12 cellular contexts compared by ENCODE assay signal in genomic region chr4:56787380-56787779, GRCh38. TPM values are rescaled to one million over a fixed set of nuclear protein-coding genes. Genes with fewer than 3 reads are reported as not detected.
A peak's percentile ranks its signal among the peaks of the same experiment; 100 is the strongest.
DNase-seq lines count a peak whose midpoint lies in the region; ATAC-seq, FAIRE-seq and TF ChIP-seq lines count a peak whose summit lies in the region.
"Had no signal": no experiment of that assay in that cellular context is flagged by ENCODE, and none has a peak within 500 bp of the region (broad histone marks: within the 10 kb centered on the region; RNA-seq: fewer than 3 reads in every experiment).

No MANE protein-coding gene starts in this region.

- no peak overlapping the region for H3K14ac ChIP-seq in neuronal stem cell (ENCODE audit: low read length)

- no peak overlapping the region for H2BK12ac ChIP-seq in neuronal stem cell (ENCODE audit: low read length)

- H3K23ac ChIP-seq in neuronal stem cell (ENCODE audit: low read depth, low read length, poor library complexity) = no peak overlapping the region

- peaks cover 18% of the 10 kb centered on the region for H3K4me1 Mint-ChIP-seq in Caco-2 (ENCODE audit: low read depth, unreplicated experiment)

- H3K4me3 Mint-ChIP-seq in Caco-2 (ENCODE audit: unreplicated experiment) = peak overlapping the region; percentile 22
- H3K4me3 Mint-ChIP-seq: H9 had no signal

- no peak overlapping the region for H3K27ac Mint-ChIP-seq in Caco-2 (ENCODE audit: unreplicated experiment)
- H3K27ac Mint-ChIP-seq: H9 had no signal

- peak in 1 of 2 experiments; percentile 25 for DNase-seq in Caco-2
- DNase-seq in RWPE1 (ENCODE audit: low spot score) = no peak
- DNase-seq in right cardiac atrium = no peak
- no peak for DNase-seq in neuronal stem cell (ENCODE audit: low spot score)
- DNase-seq in stimulated activated naive CD8-positive, alpha-beta T cell treated with anti-CD3 and anti-CD28 coated beads, Interleukin-15, Interleukin-2, amounts not matched to agents 100 U/mL and 50 U/mL, for 24 hours = no peak
- DNase-seq in RCC 7860 (ENCODE audit: low spot score) = no peak
- no peak for DNase-seq in NCI-H526 treated with DMSO at 0.1 percent for 48 hours (lab: John Stamatoyannopoulos, UW)
- no peak for DNase-seq in MM.1S
- DNase-seq: activated CD4-positive, CD25-positive, alpha-beta regulatory T cell; H9; NCI-H774; stimulated activated CD8-positive, alpha-beta memory T cell treated with anti-CD3 and anti-CD28 coated beads, Interleukin-4, amount 100 ng/mL, for 48 hours had no signal

- H2AFZ ChIP-seq in neuronal stem cell (ENCODE audit: low read length) = peak overlapping the region; percentile 52
- H2AFZ ChIP-seq in MM.1S (ENCODE audit: low read length) = no peak overlapping the region

- FAIRE-seq in RCC 7860 (lab: Jason Lieb, UNC) = no peak

- CTCF ChIA-PET in Caco-2 (lab: Charles Lee) (interaction anchor here (0.9 to 1.4 kb wide), 2 partner anchors 13 to 49 kb away, joined by 3 to 4 read pairs; no protein-coding TSS in a partner anchor), RWPE1 (lab: Yijun Ruan, JAX) (interaction anchor here (1.6 kb wide), 1 partner anchor 12 kb away, joined by 4 read pairs; no protein-coding TSS in a partner anchor)

- no peaks in the 10 kb centered on the region for H3K27me3 Mint-ChIP-seq in Caco-2 (ENCODE audit: insufficient read depth, unreplicated experiment)

- ATAC-seq in right cardiac atrium = peak; percentile 72 to 73
- no peak for ATAC-seq in stimulated activated naive CD8-positive, alpha-beta T cell treated with anti-CD3 and anti-CD28 coated beads, Interleukin-15, Interleukin-2, amounts not matched to agents 100 U/mL and 50 U/mL, for 24 hours

- H3K36me3 Mint-ChIP-seq in Caco-2 (ENCODE audit: insufficient read depth, unreplicated experiment) = no peaks in the 10 kb centered on the region

- 26% methylated on average over 6 of the region's 6 CpGs for WGBS in right cardiac atrium
- WGBS in neuronal stem cell (ENCODE audit: extremely low coverage in 2 of 2, insufficient read length in 2 of 2, insufficient replicate concordance in 1 of 2), 2 donors = no CpG with 5 or more reads among the region's 6 CpGs

- no peak overlapping the region for H3K4ac ChIP-seq in neuronal stem cell (ENCODE audit: low read length)

- intact Hi-C loops in Caco-2 (cut with micrococcal nuclease; ENCODE audit: unreplicated experiment) = loop anchor here (2.0 kb wide), 1 partner anchor 45 kb away; no protein-coding TSS in a partner anchor
- intact Hi-C loops in right cardiac atrium (cut with DNase I) = no loop called here

- no peak overlapping the region for H3K9ac ChIP-seq in neuronal stem cell (ENCODE audit: low read depth, low read length, poor library complexity)
- H3K9ac ChIP-seq in MM.1S (ENCODE audit: low read length) = no peak overlapping the region

- no peak overlapping the region for H3K18ac ChIP-seq in neuronal stem cell (ENCODE audit: low read length)

- no peaks in the 10 kb centered on the region for H3K79me1 ChIP-seq in neuronal stem cell (ENCODE audit: low read depth, low read length)

- no peaks in the 10 kb centered on the region for H3K9me3 ChIP-seq in Caco-2
- H3K9me3 ChIP-seq in right cardiac atrium (ENCODE audit: control insufficient read depth, low read length) = no peaks in the 10 kb centered on the region
- no peaks in the 10 kb centered on the region for H3K9me3 ChIP-seq in neuronal stem cell (replicated peaks in 1 of 2; ENCODE audit: control insufficient read depth in 2 of 2, insufficient read depth in 1 of 2, low read depth in 1 of 2, low read length in 2 of 2)
- H3K9me3 ChIP-seq in MM.1S (replicated peaks; ENCODE audit: insufficient read depth, low read length) = no peaks in the 10 kb centered on the region

- H3K9me2 ChIP-seq in MM.1S (replicated peaks; ENCODE audit: insufficient read depth, low read length) = no peaks in the 10 kb centered on the region

- no peaks in the 10 kb centered on the region for H4K20me1 ChIP-seq in MM.1S (ENCODE audit: insufficient read depth, low read length)

- POLR2A ChIA-PET in Caco-2 (lab: Charles Lee) (no interaction called here), RWPE1 (lab: Yijun Ruan, JAX; ENCODE audit: low non-redundant PET) (no interaction called here)

- H3K4me2 ChIP-seq in neuronal stem cell (ENCODE audit: insufficient read depth, low read length, poor library complexity, severe bottlenecking) = no peak overlapping the region
- H3K4me2 ChIP-seq in MM.1S (ENCODE audit: low read depth, low read length) = no peak overlapping the region

- H4K91ac ChIP-seq in neuronal stem cell (ENCODE audit: low read depth, low read length, poor library complexity) = no peak overlapping the region

- H3K27ac ChIP-seq in RWPE1 (peak overlapping the region; percentile 56), right cardiac atrium (ENCODE audit: low read length) (peak overlapping the region; percentile 30), neuronal stem cell (replicated peaks; ENCODE audit: low read length) (no peak overlapping the region), MM.1S (ENCODE audit: low read length) (no peak overlapping the region)

- no peak overlapping the region for H4K8ac ChIP-seq in neuronal stem cell (ENCODE audit: low read depth, low read length)

- no peak overlapping the region for H2AK5ac ChIP-seq in neuronal stem cell (ENCODE audit: low read depth, low read length)

- no TSS peak for BruUV-seq in Caco-2 (replicated peaks; lab: Mats Ljungman, UMichigan)

- H3K4me1 ChIP-seq in Caco-2 (peaks cover 14% of the 10 kb centered on the region; the same call in 1 of the 2 replicates), right cardiac atrium (ENCODE audit: control insufficient read depth, insufficient read depth, low read length) (no peaks in the 10 kb centered on the region), neuronal stem cell (ENCODE audit: control insufficient read depth in 2 of 2, insufficient read depth in 1 of 2, low read depth in 1 of 2, low read length in 2 of 2) (peaks cover 0 to 6% of the 10 kb centered on the region in 2 donors), MM.1S (ENCODE audit: low read length) (no peaks in the 10 kb centered on the region)

- H3K4me3 ChIP-seq in Caco-2 (ENCODE audit: low read depth, low read length) = no peak overlapping the region
- no peak overlapping the region for H3K4me3 ChIP-seq in right cardiac atrium (ENCODE audit: low read length)
- H3K4me3 ChIP-seq in neuronal stem cell (ENCODE audit: low read length in 2 of 2) = no peak overlapping the region
- no peak overlapping the region for H3K4me3 ChIP-seq in MM.1S (ENCODE audit: low read length)

- no peaks in the 10 kb centered on the region for H3K79me2 ChIP-seq in MM.1S (ENCODE audit: low read length)

- H3K36me3 ChIP-seq in Caco-2 (ENCODE audit: control insufficient read depth, insufficient read depth, low read length) = no peaks in the 10 kb centered on the region
- no peaks in the 10 kb centered on the region for H3K36me3 ChIP-seq in neuronal stem cell (replicated peaks in 1 of 2; ENCODE audit: control insufficient read depth in 2 of 2, insufficient read depth in 2 of 2, low read length in 2 of 2)
- H3K36me3 ChIP-seq in MM.1S (replicated peaks; ENCODE audit: insufficient read depth, low read length) = no peaks in the 10 kb centered on the region

- H2BK5ac ChIP-seq in neuronal stem cell (ENCODE audit: low read length) = no peak overlapping the region

- H3K9me3 Mint-ChIP-seq in Caco-2 (ENCODE audit: unreplicated experiment) = no peaks in the 10 kb centered on the region
- H3K9me3 Mint-ChIP-seq: H9 had no signal

- no peaks in the 10 kb centered on the region for H3F3A ChIP-seq in MM.1S (ENCODE audit: insufficient read depth, low read length)

- H2BK15ac ChIP-seq in neuronal stem cell (ENCODE audit: low read length) = no peak overlapping the region

- TF ChIP-seq CTCF in Caco-2 (IDR thresholded peaks at IDR 0.05; ENCODE audit: insufficient read depth in 1 of 2, low read depth in 1 of 2, low read length in 1 of 2, severe bottlenecking in 1 of 2, unreplicated experiment in 1 of 2) (no peak), RWPE1 (conservative IDR thresholded peaks at IDR 0.05; ENCODE audit: low read depth) (no peak), MM.1S (IDR thresholded peaks at IDR 0.05; ENCODE audit: low read length) (no peak)

- H2BK120ac ChIP-seq in neuronal stem cell (ENCODE audit: low read depth, low read length) = no peak overlapping the region

- H3K27me3 ChIP-seq in Caco-2 (replicated peaks; ENCODE audit: control insufficient read depth, insufficient read depth, low read length) (no peaks in the 10 kb centered on the region), right cardiac atrium (ENCODE audit: control insufficient read depth, insufficient read depth) (no peaks in the 10 kb centered on the region), neuronal stem cell (ENCODE audit: control insufficient read depth in 3 of 3, insufficient read depth in 3 of 3, low read depth in 1 of 3, low read length in 3 of 3) (peaks cover 0 to 3% (median 0%) of the 10 kb centered on the region in 3 experiments), MM.1S (replicated peaks; ENCODE audit: insufficient read depth, low read length) (no peaks in the 10 kb centered on the region)

RNA-seq across cellular contexts. Expression of gene SPINK2, which starts 34.1 kb away (rescaled TPM):
- total RNA-seq in Caco-2 (2022) (not detected in 2 replicates), right cardiac atrium (10 to 100 TPM in 3 of 4 donors, 1 to 10 TPM in 1; 1.9 to 24.1 (median 19.1) TPM)
- 36.1 TPM for polyA plus RNA-seq in right cardiac atrium
- polyA plus RNA-seq in neuronal stem cell (2013, experiment 1 of 2) = 0.47 TPM
- polyA plus RNA-seq in neuronal stem cell (2013, experiment 2 of 2) = 0.82 TPM

Comparison
In these comparisons a context has a peak if more than half of its experiments do, and no peak if none do; other contexts are left out.
1. H3K27ac ChIP-seq: peak in RWPE1 (single experiment) and right cardiac atrium (single experiment); none in neuronal stem cell (single experiment) and MM.1S (single experiment).